Comparison of ENCODE assay signal across 18 cellular contexts in genomic region chr14:27050195-27050594, GRCh38.
"Had no signal": no experiment of that assay in that cellular context is flagged by ENCODE, and none has a peak within 500 bp of the region (broad histone marks: within the 10 kb centered on the region; RNA-seq: fewer than 3 reads in every experiment).

No MANE protein-coding gene starts in this region.

- H3K27me3 Mint-ChIP-seq: activated CD4-positive, alpha-beta T cell treated with anti-CD3 and anti-CD28 coated beads, Interleukin-2, amount 10 ng/mL, durations not matched to agents 24 days and 14 days; activated naive CD8-positive, alpha-beta T cell treated with anti-CD3 and anti-CD28 coated beads, Interleukin-2, amount 10 ng/mL, durations not matched to agents 7 days and 5 days; memory B cell; natural killer cell treated with Interleukin-12 subunit alpha and Interleukin-12 subunit beta and Interleukin-15 and Interleukin-18, amount 100 ng/mL, for 72 hours had no signal

- H3K9me3 ChIP-seq: right lobe of liver had no signal

- H3K27me3 ChIP-seq: brain microvascular endothelial cell, foreskin keratinocyte, right lobe of liver, tibial nerve had no signal

- DNase-seq: activated CD4-positive, alpha-beta T cell treated with anti-CD3 and anti-CD28 coated beads, Interleukin-2, amount 10 ng/mL, durations not matched to agents 24 days and 14 days; activated CD4-positive, CD25-positive, alpha-beta regulatory T cell; activated naive CD4-positive, alpha-beta T cell; activated naive CD8-positive, alpha-beta T cell treated with anti-CD3 and anti-CD28 coated beads, Interleukin-2, amount 10 ng/mL, durations not matched to agents 7 days and 5 days; brain microvascular endothelial cell; cortex of kidney; effector CD8-positive, alpha-beta T cell; foreskin keratinocyte; left ventricle myocardium superior; right lobe of liver; stimulated activated CD4-positive, alpha-beta T cell treated with anti-CD3 and anti-CD28 coated beads, Interleukin-4, amount 100 ng/mL, for 4 hours; stimulated activated CD8-positive, alpha-beta memory T cell treated with anti-CD3 and anti-CD28 coated beads, Interleukin-4, amount 100 ng/mL, for 48 hours; stimulated activated naive CD4-positive, alpha-beta T cell treated with Interleukin-2 at 50 U/mL for 16 hours had no signal

- H3K27ac ChIP-seq: brain microvascular endothelial cell, foreskin keratinocyte, right lobe of liver, tibial nerve had no signal

- H3K4me1 ChIP-seq: foreskin keratinocyte, right lobe of liver, tibial nerve had no signal

- H3K4me3 ChIP-seq: right lobe of liver, smooth muscle cell, tibial nerve had no signal

- H3K4me3 Mint-ChIP-seq: activated CD4-positive, alpha-beta T cell treated with anti-CD3 and anti-CD28 coated beads, Interleukin-2, amount 10 ng/mL, durations not matched to agents 24 days and 14 days; activated naive CD8-positive, alpha-beta T cell treated with anti-CD3 and anti-CD28 coated beads, Interleukin-2, amount 10 ng/mL, durations not matched to agents 7 days and 5 days; activated T-helper 1 cell treated with anti-CD3 and anti-CD28 coated beads, Interleukin-12 subunit alpha, Interleukin-12 subunit beta, Interleukin-2, Interleukin-4 antibody, amounts not matched to agents 30 ng/mL and 10 ng/mL and 1 ng/mL, durations not matched to agents 14 hours and 24 hours and 36 hours; memory B cell; natural killer cell treated with Interleukin-12 subunit alpha and Interleukin-12 subunit beta and Interleukin-15 and Interleukin-18, amount 100 ng/mL, for 72 hours had no signal

- H3K36me3 ChIP-seq: brain microvascular endothelial cell, right lobe of liver, tibial nerve had no signal

- H3K27ac Mint-ChIP-seq: activated CD4-positive, alpha-beta T cell treated with anti-CD3 and anti-CD28 coated beads, Interleukin-2, amount 10 ng/mL, durations not matched to agents 24 days and 14 days; activated naive CD8-positive, alpha-beta T cell treated with anti-CD3 and anti-CD28 coated beads, Interleukin-2, amount 10 ng/mL, durations not matched to agents 7 days and 5 days; activated T-helper 1 cell treated with anti-CD3 and anti-CD28 coated beads, Interleukin-12 subunit alpha, Interleukin-12 subunit beta, Interleukin-2, Interleukin-4 antibody, amounts not matched to agents 30 ng/mL and 10 ng/mL and 1 ng/mL, durations not matched to agents 14 hours and 24 hours and 36 hours; memory B cell; natural killer cell treated with Interleukin-12 subunit alpha and Interleukin-12 subunit beta and Interleukin-15 and Interleukin-18, amount 100 ng/mL, for 72 hours had no signal

- H3K36me3 Mint-ChIP-seq: activated naive CD8-positive, alpha-beta T cell treated with anti-CD3 and anti-CD28 coated beads, Interleukin-2, amount 10 ng/mL, durations not matched to agents 7 days and 5 days; memory B cell had no signal

- H3K4me1 Mint-ChIP-seq: activated CD4-positive, alpha-beta T cell treated with anti-CD3 and anti-CD28 coated beads, Interleukin-2, amount 10 ng/mL, durations not matched to agents 24 days and 14 days; activated naive CD8-positive, alpha-beta T cell treated with anti-CD3 and anti-CD28 coated beads, Interleukin-2, amount 10 ng/mL, durations not matched to agents 7 days and 5 days; memory B cell had no signal

- ATAC-seq: foreskin keratinocyte; left ventricle myocardium superior; natural killer cell treated with Interleukin-12 subunit alpha and Interleukin-12 subunit beta and Interleukin-15 and Interleukin-18, amount 100 ng/mL, for 72 hours; right lobe of liver had no signal
